Comparison of ENCODE assay signal across 1 cellular context in the genomic region with DNA sequence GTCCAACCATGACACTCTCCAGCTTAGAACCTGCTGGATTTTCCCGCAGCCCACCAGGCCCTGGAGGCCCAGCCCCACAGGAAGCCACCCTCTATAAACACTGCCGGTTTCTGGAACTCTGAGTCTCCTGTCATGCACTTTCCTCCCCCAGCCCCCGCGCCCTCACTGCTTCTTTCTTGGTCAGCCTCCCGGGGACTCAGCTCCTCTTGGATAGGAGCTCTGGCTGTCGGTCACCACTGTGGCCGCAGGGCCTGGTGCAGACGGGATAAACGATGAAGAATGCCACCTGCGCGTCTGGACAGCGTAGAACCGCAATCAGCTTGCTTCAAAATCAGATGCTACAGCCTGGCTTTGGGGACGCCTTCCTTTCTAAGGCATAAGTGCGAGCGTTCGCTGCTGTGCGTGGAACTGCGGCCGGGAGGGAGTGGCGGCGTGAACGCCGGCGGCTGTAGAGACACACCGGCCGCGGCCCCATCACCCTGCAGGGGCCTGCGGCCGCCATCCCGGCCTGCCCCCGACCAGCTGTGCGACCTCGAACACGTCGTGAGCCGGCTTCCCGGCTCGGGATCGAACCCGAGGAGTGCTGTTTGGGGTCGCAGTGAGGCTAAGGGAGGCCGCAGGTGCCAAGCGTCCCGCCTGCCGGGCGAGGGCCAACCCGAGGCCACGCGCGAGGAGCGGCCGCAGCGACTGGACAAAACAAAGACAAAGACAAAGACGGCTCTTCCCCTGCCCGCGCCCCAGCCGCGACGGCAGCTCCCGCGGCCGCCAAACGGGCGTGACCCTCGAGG.
TF ChIP-seq lines count a peak whose summit lies in the region.

No MANE protein-coding gene starts in this region.

TF ChIP-seq in SK-N-SH treated with all-trans-retinoic acid at 6 μM for 48 hours, 23 proteins besides CTCF, POLR2A, EP300 and RAD21 (continued from another document):
- TF ChIP-seq TSHZ2 (CRISPR knock-in tag; IDR thresholded peaks at IDR 0.05) (no peak), ZC3H10 (CRISPR knock-in tag; IDR thresholded peaks at IDR 0.05) (no peak), ISL1 (CRISPR knock-in tag; IDR thresholded peaks at IDR 0.05) (no peak), ZNF70 (CRISPR knock-in tag; IDR thresholded peaks at IDR 0.05) (no peak)
